ENCODE assay signal across 31 cellular contexts in genomic region chr2:3443685-3444084, GRCh38.
A peak's percentile ranks its signal among the peaks of the same experiment; 100 is the strongest.
DNase-seq lines count a peak whose midpoint lies in the region; ATAC-seq, FAIRE-seq and TF ChIP-seq lines count a peak whose summit lies in the region.
"Had no signal": no experiment of that assay in that cellular context is flagged by ENCODE, and none has a peak within 500 bp of the region (broad histone marks: within the 10 kb centered on the region; RNA-seq: fewer than 3 reads in every experiment).

No MANE protein-coding gene starts in this region.

- no peaks in the 10 kb centered on the region for H3K4me1 Mint-ChIP-seq in activated CD8-positive, alpha-beta memory T cell treated with anti-CD3 and anti-CD28 coated beads, Interleukin-2, amount 10 ng/mL, durations not matched to agents 7 days and 5 days

- no peak overlapping the region for H3K4me2 ChIP-seq in OCI-LY1 (ENCODE audit: low read length)

- H3K4me1 ChIP-seq in OCI-LY1 (ENCODE audit: insufficient read depth, low read length, severe bottlenecking) = no peaks in the 10 kb centered on the region
- H3K4me1 ChIP-seq in lung (ENCODE audit: control insufficient read depth in 2 of 2, insufficient read depth in 2 of 2, low read length in 2 of 2) = peaks cover 0 to 2% of the 10 kb centered on the region in 2 donors

- H3K27ac ChIP-seq in OCI-LY1 (ENCODE audit: low read depth, low read length, poor library complexity, severe bottlenecking) = no peak overlapping the region
- H3K27ac ChIP-seq in lung (ENCODE audit: low read depth in 1 of 2, low read length in 1 of 2) = no peak overlapping the region
- H3K27ac ChIP-seq: GM23248, SK-N-MC, upper lobe of right lung had no signal

- no peak for FAIRE-seq in bronchial epithelial cell (lab: Jason Lieb, UNC)
- FAIRE-seq: A204.1, GM18507 had no signal

- peaks cover 16% of the 10 kb centered on the region for H3K36me3 Mint-ChIP-seq in activated CD8-positive, alpha-beta memory T cell treated with anti-CD3 and anti-CD28 coated beads, Interleukin-2, amount 10 ng/mL, durations not matched to agents 7 days and 5 days

- no peaks in the 10 kb centered on the region for H3K27me3 Mint-ChIP-seq in activated CD8-positive, alpha-beta memory T cell treated with anti-CD3 and anti-CD28 coated beads, Interleukin-2, amount 10 ng/mL, durations not matched to agents 7 days and 5 days
- H3K27me3 Mint-ChIP-seq: B cell had no signal

- CTCF ChIA-PET in activated CD8-positive, alpha-beta memory T cell treated with anti-CD3 and anti-CD28 coated beads, Interleukin-2, amount 10 ng/mL, durations not matched to agents 7 days and 5 days (lab: Charles Lee) = interaction anchor here (1.8 to 4.5 kb wide), 3 partner anchors 10 to 20 kb away, joined by 5 to 18 read pairs (median 5); no protein-coding TSS in a partner anchor

- H3K36me3 ChIP-seq in OCI-LY1 (ENCODE audit: insufficient read depth, low read length) = peaks cover 52% of the 10 kb centered on the region
- H3K36me3 ChIP-seq in bronchial epithelial cell (ENCODE audit: control insufficient read depth, insufficient read depth, low read length) = peaks cover 20% of the 10 kb centered on the region
- H3K36me3 ChIP-seq in lung (ENCODE audit: control insufficient read depth in 2 of 2, insufficient read depth in 2 of 2, low read length in 2 of 2) = peaks cover 2 to 21% of the 10 kb centered on the region in 2 donors

- H2AFZ ChIP-seq in OCI-LY1 (ENCODE audit: low read length) = no peak overlapping the region
- H2AFZ ChIP-seq: GM23248 had no signal

- no peak for ATAC-seq in activated CD8-positive, alpha-beta memory T cell treated with anti-CD3 and anti-CD28 coated beads, Interleukin-2, amount 10 ng/mL, durations not matched to agents 7 days and 5 days
- ATAC-seq in lung (ENCODE audit: insufficient read depth, low FRiP score) (no peak), GM18873 (IDR thresholded peaks at IDR 0.05; ENCODE audit: low FRiP score, unreplicated experiment) (no peak), GM19455 (IDR thresholded peaks at IDR 0.05; ENCODE audit: unreplicated experiment) (no peak)
- ATAC-seq: activated naive CD4-positive, alpha-beta T cell treated with anti-CD3 and anti-CD28 coated beads, Interleukin-2, amount 50 U/mL, for 72 hours; stimulated activated effector memory CD8-positive, alpha-beta T cell treated with anti-CD3 and anti-CD28 coated beads, Interleukin-12 subunit alpha, Interleukin-12 subunit beta, amount 100 ng/mL, for 72 hours; upper lobe of right lung had no signal

- WGBS in lung, 2 donors = 94 to 96% methylated on average over 16 of the region's 16 CpGs

- no peak overlapping the region for H3K9ac ChIP-seq in OCI-LY1 (ENCODE audit: low read length)
- H3K9ac ChIP-seq: GM23248 had no signal

- TF ChIP-seq CTCF in OCI-LY1 (IDR thresholded peaks at IDR 0.05; ENCODE audit: low read length) = peak; percentile 24; the same call in 1 of the 2 replicates
- peak; percentile 12 for TF ChIP-seq CTCF in bronchial epithelial cell (IDR thresholded peaks at IDR 0.05; ENCODE audit: insufficient read depth, low read length, severe bottlenecking)
- no peak for TF ChIP-seq CTCF in lung (IDR thresholded peaks at IDR 0.05; ENCODE audit: control extremely low read depth, extremely low read depth)

- H3K9me3 ChIP-seq in OCI-LY1 (ENCODE audit: low read length) = no peaks in the 10 kb centered on the region
- H3K9me3 ChIP-seq in lung (ENCODE audit: control insufficient read depth in 2 of 2, insufficient read depth in 1 of 2, low read length in 1 of 2) = no peaks in the 10 kb centered on the region
- H3K9me3 ChIP-seq: upper lobe of right lung had no signal

- H3K4me3 ChIP-seq in OCI-LY1 (ENCODE audit: low read depth, low read length, poor library complexity, severe bottlenecking) (no peak overlapping the region), bronchial epithelial cell (ENCODE audit: low read depth, low read length) (no peak overlapping the region), lung (no peak overlapping the region)
- H3K4me3 ChIP-seq: GM23248, SK-N-MC, upper lobe of right lung had no signal

- no peak overlapping the region for H3K27ac Mint-ChIP-seq in activated CD8-positive, alpha-beta memory T cell treated with anti-CD3 and anti-CD28 coated beads, Interleukin-2, amount 10 ng/mL, durations not matched to agents 7 days and 5 days
- H3K27ac Mint-ChIP-seq: activated T-helper 2 cell treated with anti-CD3 and anti-CD28 coated beads, Interferon-gamma antibody, Interleukin-2, Interleukin-4, amounts not matched to agents 10 μg/mL and 5 μg/mL and 100 μg/mL, durations not matched to agents 14 hours and 24 hours and 36 hours; B cell; stimulated activated effector memory CD8-positive, alpha-beta T cell treated with anti-CD3 and anti-CD28 coated beads, Interleukin-12 subunit alpha, Interleukin-12 subunit beta, amount 100 ng/mL, for 72 hours had no signal

- H3K9me3 Mint-ChIP-seq in activated CD8-positive, alpha-beta memory T cell treated with anti-CD3 and anti-CD28 coated beads, Interleukin-2, amount 10 ng/mL, durations not matched to agents 7 days and 5 days (ENCODE audit: low read depth) = no peaks in the 10 kb centered on the region
- H3K9me3 Mint-ChIP-seq: activated naive CD4-positive, alpha-beta T cell treated with anti-CD3 and anti-CD28 coated beads, Interleukin-2, amount 50 U/mL, for 72 hours; activated T-helper 2 cell treated with anti-CD3 and anti-CD28 coated beads, Interferon-gamma antibody, Interleukin-2, Interleukin-4, amounts not matched to agents 10 μg/mL and 5 μg/mL and 100 μg/mL, durations not matched to agents 14 hours and 24 hours and 36 hours; stimulated activated effector memory CD8-positive, alpha-beta T cell treated with anti-CD3 and anti-CD28 coated beads, Interleukin-12 subunit alpha, Interleukin-12 subunit beta, amount 100 ng/mL, for 72 hours had no signal

- no peaks in the 10 kb centered on the region for H3K9me2 ChIP-seq in OCI-LY1 (ENCODE audit: low read depth, low read length)

- no peaks in the 10 kb centered on the region for H3F3A ChIP-seq in OCI-LY1 (ENCODE audit: insufficient read depth, low read length)

- no peaks in the 10 kb centered on the region for H4K20me1 ChIP-seq in OCI-LY1 (ENCODE audit: insufficient read depth, low read length)

- no peak overlapping the region for H3K4me3 Mint-ChIP-seq in activated CD8-positive, alpha-beta memory T cell treated with anti-CD3 and anti-CD28 coated beads, Interleukin-2, amount 10 ng/mL, durations not matched to agents 7 days and 5 days
- H3K4me3 Mint-ChIP-seq: B cell; stimulated activated effector memory CD8-positive, alpha-beta T cell treated with anti-CD3 and anti-CD28 coated beads, Interleukin-12 subunit alpha, Interleukin-12 subunit beta, amount 100 ng/mL, for 72 hours had no signal

- no peaks in the 10 kb centered on the region for H3K79me2 ChIP-seq in OCI-LY1 (ENCODE audit: insufficient read depth, low read length)

- peak; percentile 35 for DNase-seq in activated CD8-positive, alpha-beta memory T cell treated with anti-CD3 and anti-CD28 coated beads, Interleukin-2, amount 10 ng/mL, durations not matched to agents 7 days and 5 days
- DNase-seq in activated CD8-positive, alpha-beta memory T cell treated with anti-CD3 and anti-CD28 coated beads, Interleukin-2, amount 50 U/mL, for 4 hours = no peak
- no peak for DNase-seq in bronchial epithelial cell (ENCODE audit: low read depth)
- peak; percentile 26 for DNase-seq in lung (ENCODE audit: low spot score)
- DNase-seq in NCI-H1092 (lab: John Stamatoyannopoulos, UW) = no peak
- DNase-seq: activated CD4-positive, alpha-beta T cell treated with anti-CD3 and anti-CD28 coated beads, Interleukin-2, amount 50 U/mL, for 1 hour; anterior cingulate cortex; caudate nucleus; GF-D8; glutamatergic neuron; GM23248; left cardiac atrium; mesenchymal stem cell; NCI-H1105 treated with DMSO at 0.1 percent for 48 hours; NCI-H2081; NK-92 treated with Interleukin-12 subunit alpha and Interleukin-12 subunit beta, amount 100 ng/mL, for 24 hours; occipital lobe; RPMI8226; substantia nigra; T-helper 2 cell; upper lobe of right lung had no signal

- H3K27me3 ChIP-seq in OCI-LY1 (ENCODE audit: insufficient read depth, low read length) (no peaks in the 10 kb centered on the region), bronchial epithelial cell (ENCODE audit: control insufficient read depth, insufficient read depth, low read length) (no peaks in the 10 kb centered on the region), lung (ENCODE audit: control insufficient read depth, insufficient read depth) (no peaks in the 10 kb centered on the region)
- H3K27me3 ChIP-seq: upper lobe of right lung had no signal

Comparison
In these comparisons a context has a peak if more than half of its experiments do, and no peak if none do; other contexts are left out.
1. DNase-seq: peak in activated CD8-positive, alpha-beta memory T cell treated with anti-CD3 and anti-CD28 coated beads, Interleukin-2, amount 10 ng/mL, durations not matched to agents 7 days and 5 days (single experiment) and lung (single experiment); none in activated CD8-positive, alpha-beta memory T cell treated with anti-CD3 and anti-CD28 coated beads, Interleukin-2, amount 50 U/mL, for 4 hours (single experiment), bronchial epithelial cell (single experiment) and NCI-H1092 (single experiment).